Comparison of ENCODE assay signal across 8 cellular contexts in the genomic region with DNA sequence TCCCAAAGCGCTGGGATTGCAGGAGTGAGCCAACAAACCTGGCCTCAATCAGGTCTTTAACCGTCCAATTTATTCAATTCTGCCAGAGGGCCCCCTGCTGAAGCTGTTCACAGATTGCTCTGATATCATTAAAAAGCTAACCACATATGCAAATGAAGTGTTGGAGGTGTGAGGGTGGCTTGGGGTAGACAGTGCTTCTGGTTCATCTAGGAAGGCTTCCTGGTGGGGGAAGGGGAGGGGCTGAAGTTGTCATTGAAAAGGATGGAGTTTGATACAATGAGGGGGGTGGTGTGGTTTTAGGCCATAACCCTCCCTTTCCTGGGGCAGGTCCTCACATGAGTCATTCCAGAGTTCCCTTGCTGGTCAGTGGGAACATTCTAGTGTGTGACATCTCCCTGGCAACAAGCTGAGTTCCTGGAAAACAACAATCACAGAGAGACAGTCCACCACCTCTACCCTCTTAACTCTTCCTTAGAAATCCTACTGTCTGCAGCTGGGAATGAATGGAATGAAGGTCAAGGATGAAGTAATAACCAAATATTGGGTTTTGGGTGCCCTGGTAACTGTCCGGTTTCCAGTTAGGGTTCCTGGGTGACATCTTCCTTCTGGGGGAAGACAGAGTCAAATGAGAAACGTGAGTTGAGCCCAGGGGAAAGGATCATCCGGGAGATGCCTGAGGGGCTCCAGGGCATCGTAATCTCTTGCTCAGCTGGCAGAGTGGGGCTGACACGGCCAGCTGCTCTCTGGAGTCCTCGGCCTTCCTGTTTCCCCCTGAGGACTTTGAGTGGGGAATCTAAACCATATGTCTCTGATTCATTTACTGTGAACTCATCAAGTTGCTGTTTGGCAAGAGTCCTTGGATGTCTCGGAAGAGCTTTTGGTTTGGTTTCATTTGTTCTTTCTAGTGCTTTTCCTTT. TPM values are rescaled to one million over a fixed set of nuclear protein-coding genes. Genes with fewer than 3 reads are reported as not detected.
DNase-seq lines count a peak whose midpoint lies in the region; ATAC-seq and TF ChIP-seq lines count a peak whose summit lies in the region.

No MANE protein-coding gene starts in this region.

- no peaks in the 10 kb centered on the region for H3K9me3 ChIP-seq in RWPE2 (ENCODE audit: severe bottlenecking)
- no peaks in the 10 kb centered on the region for H3K9me3 ChIP-seq in esophagus squamous epithelium

- 15 to 49% methylated on average over 4 to 7 of the region's 9 CpGs for WGBS in esophagus squamous epithelium, 2 donors

- no peaks in the 10 kb centered on the region for H3K36me3 ChIP-seq in RWPE2 (ENCODE audit: low read depth)
- H3K36me3 ChIP-seq in esophagus squamous epithelium: no peaks in the 10 kb centered on the region

- H3K4me3 ChIP-seq in HFF-Myc (replicated peaks; ENCODE audit: low read depth, low read length) (peak overlapping the region; percentile 16), RWPE2 (ENCODE audit: severe bottlenecking) (no peak overlapping the region), esophagus squamous epithelium (peak overlapping the region in 2 of 4 donors; percentile 1 to 28)

- H3K27ac ChIP-seq in RWPE2 (ENCODE audit: poor library complexity, severe bottlenecking): peak overlapping the region; percentile 51
- H3K27ac ChIP-seq in esophagus squamous epithelium: peak overlapping the region; percentile 21 to 93 (median 79)

- H3K4me1 ChIP-seq in RWPE2 (ENCODE audit: insufficient read depth, poor library complexity, severe bottlenecking): no peaks in the 10 kb centered on the region
- H3K4me1 ChIP-seq in esophagus squamous epithelium: peaks cover 7 to 47% (median 24%) of the 10 kb centered on the region in 3 donors

- peak; percentile 60 for ATAC-seq in RWPE2 (ENCODE audit: low read depth)
- ATAC-seq in HG03457 (IDR thresholded peaks at IDR 0.05; ENCODE audit: unreplicated experiment): no peak
- no peak for ATAC-seq in GM18520 (IDR thresholded peaks at IDR 0.05; ENCODE audit: unreplicated experiment)
- no peak for ATAC-seq in GM21737 (IDR thresholded peaks at IDR 0.05; ENCODE audit: unreplicated experiment)

- TF ChIP-seq CTCF in HFF-Myc (IDR thresholded peaks at IDR 0.05; ENCODE audit: low read depth, low read length, missing control alignments) (no peak), RWPE2 (IDR thresholded peaks at IDR 0.05; ENCODE audit: poor library complexity, severe bottlenecking) (no peak), esophagus squamous epithelium (IDR thresholded peaks at IDR 0.05) (no peak)

- TF ChIP-seq POLR2A in esophagus squamous epithelium (IDR thresholded peaks at IDR 0.05): no peak

- intact Hi-C loops in esophagus squamous epithelium (cut with DNase I): loop anchor here (10.0 kb wide), 1 partner anchor 97 kb away; no protein-coding TSS in a partner anchor

- H3K27me3 ChIP-seq in RWPE2 (ENCODE audit: insufficient read depth, poor library complexity, severe bottlenecking): no peaks in the 10 kb centered on the region
- H3K27me3 ChIP-seq in esophagus squamous epithelium: peaks cover 0 to 25% (median 0%) of the 10 kb centered on the region in 4 donors

- DNase-seq in AG20443 (ENCODE audit: low spot score) (peak; percentile 92), HFF-Myc (ENCODE audit: extremely low read depth, low read depth) (peak; percentile 93), RWPE2 (ENCODE audit: low spot score) (no peak), esophagus squamous epithelium (lab: John Stamatoyannopoulos, UW) (no peak), non-pigmented ciliary epithelial cell (ENCODE audit: low read depth) (peak; percentile 85)

RNA-seq across cellular contexts. Expression of a gene that starts 32.2 kb away (rescaled TPM):
- total RNA-seq in esophagus squamous epithelium: 1 to 10 TPM in 1 of 4 donors, under 1 TPM in 2, not detected in 1; 0.83 to 2.3 (median 0.91) TPM

RNA-seq across cellular contexts. Expression of a gene that starts 58.9 kb away (rescaled TPM):
- 1 to 10 TPM; 2.1 to 6.5 (median 3.0) TPM for total RNA-seq in esophagus squamous epithelium

Comparison
In these comparisons a context has a peak if more than half of its experiments do, and no peak if none do; other contexts are left out.
1. DNase-seq: peak in AG20443 (single experiment), HFF-Myc (single experiment) and non-pigmented ciliary epithelial cell (single experiment); none in RWPE2 (single experiment) and esophagus squamous epithelium (single experiment).